12 cellular contexts compared by ENCODE assay signal in genomic region chr3:103968751-103969150, GRCh38.
DNase-seq lines count a peak whose midpoint lies in the region; ATAC-seq and TF ChIP-seq lines count a peak whose summit lies in the region.
"Had no signal": no experiment of that assay in that cellular context is flagged by ENCODE, and none has a peak within 500 bp of the region (broad histone marks: within the 10 kb centered on the region; RNA-seq: fewer than 3 reads in every experiment).

No MANE protein-coding gene starts in this region.

- in situ Hi-C loops in GM13976 (cut with MboI; ENCODE audit: low sequenced_read_pairs, unreplicated experiment), result no loop called here

- H3K9me3 ChIP-seq in T-helper 17 cell (ENCODE audit: control insufficient read depth, low read length, poor library complexity, severe bottlenecking), result no peaks in the 10 kb centered on the region
- H3K9me3 ChIP-seq: breast epithelium, esophagus muscularis mucosa had no signal

- TF ChIP-seq CTCF in GM13976 (IDR thresholded peaks at IDR 0.05; ENCODE audit: borderline replicate concordance, control extremely low read depth, extremely low read depth, insufficient read depth, missing control alignments), result no peak

- DNase-seq in GM13976 (ENCODE audit: low spot score), result peak; percentile 10
- DNase-seq in putamen (ENCODE audit: low spot score), result no peak
- DNase-seq in substantia nigra (lab: John Stamatoyannopoulos, UW), result no peak
- DNase-seq in T-helper 17 cell, result no peak
- no peak for DNase-seq in middle frontal gyrus (ENCODE audit: extremely low spot score, low spot score)
- DNase-seq: activated T-cell treated with anti-CD3 and anti-CD28 coated beads, Interleukin-2, amount 50 U/mL, for 1 hour; stimulated activated naive CD8-positive, alpha-beta T cell treated with anti-CD3 and anti-CD28 coated beads, Interleukin-15, Interleukin-2, amounts not matched to agents 100 U/mL and 50 U/mL, for 24 hours had no signal

- H3K4me1 Mint-ChIP-seq in T-helper 17 cell, result no peaks in the 10 kb centered on the region

- no peaks in the 10 kb centered on the region for H3K36me3 Mint-ChIP-seq in T-helper 17 cell (ENCODE audit: low read depth)

- no peak overlapping the region for H3K27ac ChIP-seq in substantia nigra (ENCODE audit: low read depth, low read length, poor library complexity, severe bottlenecking)
- H3K27ac ChIP-seq: breast epithelium, esophagus muscularis mucosa had no signal

- no peak overlapping the region for H3K27ac Mint-ChIP-seq in T-helper 17 cell

- H3K4me3 Mint-ChIP-seq in T-helper 17 cell, result no peak overlapping the region

- H3K27me3 Mint-ChIP-seq in T-helper 17 cell, result no peaks in the 10 kb centered on the region

- ATAC-seq in GM19395 (IDR thresholded peaks at IDR 0.05; ENCODE audit: unreplicated experiment), result peak; percentile 92
- ATAC-seq in HG02798 (IDR thresholded peaks at IDR 0.05; ENCODE audit: poor library complexity, unreplicated experiment), result peak; percentile 93
- ATAC-seq in HG03469 (IDR thresholded peaks at IDR 0.05; ENCODE audit: unreplicated experiment), result peak; percentile 61
- ATAC-seq in T-helper 17 cell, result no peak
- ATAC-seq: stimulated activated naive CD8-positive, alpha-beta T cell treated with anti-CD3 and anti-CD28 coated beads, Interleukin-15, Interleukin-2, amounts not matched to agents 100 U/mL and 50 U/mL, for 24 hours had no signal
